ENCODE assay signal across 33 cellular contexts in genomic region chr17:79469646-79470045, GRCh38.
"Had no signal": no experiment of that assay in that cellular context is flagged by ENCODE, and none has a peak within 500 bp of the region (broad histone marks: within the 10 kb centered on the region; RNA-seq: fewer than 3 reads in every experiment).

No MANE protein-coding gene starts in this region.

- H3K27me3 ChIP-seq: adrenal gland, body of pancreas had no signal

- H3K4me3 ChIP-seq: adrenal gland, body of pancreas, breast epithelium had no signal

- H3K27ac ChIP-seq: adrenal gland, body of pancreas, brain microvascular endothelial cell, breast epithelium, VCaP had no signal

- FAIRE-seq: astrocyte, TTC549 had no signal

- ATAC-seq: activated CD8-positive, alpha-beta T cell treated with anti-CD3 and anti-CD28 coated beads for 36 hours; activated naive CD4-positive, alpha-beta T cell treated with anti-CD3 and anti-CD28 coated beads, Interleukin-2, amount 50 U/mL, for 72 hours; activated T-cell treated with anti-CD3 and anti-CD28 coated beads, Interleukin-2, amount 50 U/mL, for 4 hours; activated T-cell treated with anti-CD3 and anti-CD28 coated beads, Interleukin-2, amount 50 U/mL, for 72 hours; activated T-helper 17 cell treated with anti-CD3 and anti-CD28 coated beads, Interleukin-2, amount 50 U/mL, for 72 hours; body of pancreas had no signal

- H3K36me3 ChIP-seq: adrenal gland, brain microvascular endothelial cell, breast epithelium had no signal

- H3K4me1 ChIP-seq: body of pancreas, breast epithelium had no signal

- H3K9me3 ChIP-seq: adrenal gland, body of pancreas, breast epithelium had no signal

- DNase-seq: activated B cell treated with CpG ODN at 0.5 μM for 24 hours; activated CD4-positive, alpha-beta memory T cell treated with anti-CD3 and anti-CD28 coated beads for 36 hours; activated CD4-positive, alpha-beta T cell treated with anti-CD3 and anti-CD28 coated beads for 4 hours; activated CD4-positive, alpha-beta T cell treated with anti-CD3 and anti-CD28 coated beads, Interleukin-2, amount 10 ng/mL, durations not matched to agents 24 days and 14 days; activated CD4-positive, alpha-beta T cell treated with anti-CD3 and anti-CD28 coated beads, Interleukin-2, amount 50 U/mL, for 1 hour; activated CD4-positive, alpha-beta T cell treated with anti-CD3 and anti-CD28 coated beads, Interleukin-2, amount 50 U/mL, for 4 hours; activated CD4-positive, CD25-positive, alpha-beta regulatory T cell treated with anti-CD3 and anti-CD28 coated beads, Interleukin-2, amount 50 U/mL, for 72 hours; activated CD8-positive, alpha-beta memory T cell treated with anti-CD3 and anti-CD28 coated beads, Interleukin-2, amount 50 U/mL, for 4 hours; activated CD8-positive, alpha-beta T cell treated with anti-CD3 and anti-CD28 coated beads for 36 hours; activated effector memory CD4-positive, alpha-beta T cell treated with anti-CD3 and anti-CD28 coated beads, Interleukin-2, amount 50 U/mL, for 16 hours; activated gamma-delta T cell treated with Interleukin-2 at 50 U/mL for 16 hours; activated naive CD4-positive, alpha-beta T cell; activated naive CD4-positive, alpha-beta T cell treated with anti-CD3 and anti-CD28 coated beads for 36 hours; activated naive CD4-positive, alpha-beta T cell treated with anti-CD3 and anti-CD28 coated beads, Interleukin-2, amount 50 U/mL, for 16 hours; activated naive CD8-positive, alpha-beta T cell treated with anti-CD3 and anti-CD28 coated beads for 36 hours; activated T-cell treated with anti-CD3 and anti-CD28 coated beads for 4 hours; activated T-cell treated with anti-CD3 and anti-CD28 coated beads, Interleukin-2, amount 50 U/mL, for 1 hour; activated T-cell treated with anti-CD3 and anti-CD28 coated beads, Interleukin-2, amount 50 U/mL, for 4 hours; activated T-cell treated with anti-CD3 and anti-CD28 coated beads, Interleukin-2, amount 50 U/mL, for 72 hours; adrenal gland; amniotic stem cell; aorta; body of pancreas; brain microvascular endothelial cell; central memory CD4-positive, alpha-beta T cell; T-helper 2 cell; T-helper 9 cell had no signal
